ENCODE assay signal across 8 cellular contexts in the genomic region with DNA sequence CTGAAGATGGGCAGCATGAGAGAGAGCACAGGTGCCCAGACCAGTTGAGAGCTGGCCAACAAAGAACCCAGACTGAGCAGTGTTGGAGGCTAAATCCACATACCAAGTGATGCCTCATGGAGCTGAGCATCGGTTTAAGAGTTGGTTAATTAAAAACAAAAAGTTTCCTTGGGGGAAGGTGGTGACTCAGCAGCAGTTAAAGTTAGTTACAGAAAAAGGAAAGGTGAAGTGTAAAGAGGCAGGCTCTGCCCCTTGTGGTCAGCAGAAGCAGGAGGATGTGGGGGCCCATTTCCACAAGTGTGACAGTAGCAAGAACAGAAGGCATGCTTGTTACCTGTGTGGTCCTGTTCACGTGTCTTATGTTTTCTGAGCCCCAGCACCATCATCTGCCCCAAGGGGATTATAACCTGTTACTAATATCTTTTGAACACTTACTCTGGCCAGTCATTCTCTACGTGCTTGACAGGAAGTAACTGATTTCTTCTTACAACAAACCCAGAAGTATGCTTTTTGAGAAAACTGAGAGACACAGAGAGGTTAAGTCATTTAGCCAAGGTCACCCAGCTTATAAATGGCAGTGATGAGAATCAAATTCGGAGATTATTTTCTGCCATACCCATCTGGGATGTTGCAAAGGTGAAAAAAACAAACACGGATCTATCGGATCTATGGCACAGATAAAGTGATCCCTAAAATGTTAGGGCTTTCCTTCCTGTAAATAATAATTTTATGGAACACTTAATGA.
DNase-seq lines count a peak whose midpoint lies in the region; ATAC-seq and TF ChIP-seq lines count a peak whose summit lies in the region.

No MANE protein-coding gene starts in this region.

- H3K4me1 Mint-ChIP-seq in T-helper 1 cell treated with Interleukin-12 subunit alpha and Interleukin-12 subunit beta and Interleukin-4 antibody, amounts not matched to agents 30 μg/mL and 1 μg/mL, for 36 hours (ENCODE audit: low read depth) = peaks cover 8% of the 10 kb centered on the region
- H3K4me1 Mint-ChIP-seq in endothelial cell (ENCODE audit: unreplicated experiment) = peaks cover 4% of the 10 kb centered on the region

- DNase-seq in ACHN = peak; percentile 91
- DNase-seq in NCI-H2081 treated with DMSO at 0.1 percent for 48 hours (lab: John Stamatoyannopoulos, UW) = no peak
- no peak for DNase-seq in KBM-7
- no peak for DNase-seq in UCSD-AML1 (lab: John Stamatoyannopoulos, UW; ENCODE audit: unreplicated experiment)
- DNase-seq in endothelial cell (ENCODE audit: low spot score) = no peak

- no peaks in the 10 kb centered on the region for H3K9me3 Mint-ChIP-seq in T-helper 1 cell treated with Interleukin-12 subunit alpha and Interleukin-12 subunit beta and Interleukin-4 antibody, amounts not matched to agents 30 μg/mL and 1 μg/mL, for 36 hours
- H3K9me3 Mint-ChIP-seq in endothelial cell (ENCODE audit: unreplicated experiment) = no peaks in the 10 kb centered on the region

- peak; percentile 92 for ATAC-seq in GM18870 (IDR thresholded peaks at IDR 0.05; ENCODE audit: unreplicated experiment)
- peak; percentile 84 for ATAC-seq in HG02943 (IDR thresholded peaks at IDR 0.05; ENCODE audit: low read depth, unreplicated experiment)

- in situ Hi-C loops in ACHN (cut with HindIII; ENCODE audit: low pct_ligation_motif_present, low pct_unique_long_range_greater_than_20kb, low sequenced_read_pairs) = no loop called here
- in situ Hi-C loops in KBM-7 (cut with MboI; ENCODE audit: low pct_unique_long_range_greater_than_20kb, low sequenced_read_pairs) = no loop called here

- TF ChIP-seq CTCF in endothelial cell (IDR thresholded peaks at IDR 0.05; ENCODE audit: unreplicated experiment) = no peak

- no peak overlapping the region for H3K27ac Mint-ChIP-seq in T-helper 1 cell treated with Interleukin-12 subunit alpha and Interleukin-12 subunit beta and Interleukin-4 antibody, amounts not matched to agents 30 μg/mL and 1 μg/mL, for 36 hours
- H3K27ac Mint-ChIP-seq in endothelial cell (ENCODE audit: unreplicated experiment) = no peak overlapping the region

- H3K27me3 Mint-ChIP-seq in T-helper 1 cell treated with Interleukin-12 subunit alpha and Interleukin-12 subunit beta and Interleukin-4 antibody, amounts not matched to agents 30 μg/mL and 1 μg/mL, for 36 hours (ENCODE audit: low read depth) = peaks cover 6% of the 10 kb centered on the region
- H3K27me3 Mint-ChIP-seq in endothelial cell (ENCODE audit: unreplicated experiment) = no peaks in the 10 kb centered on the region

- H3K4me3 Mint-ChIP-seq in T-helper 1 cell treated with Interleukin-12 subunit alpha and Interleukin-12 subunit beta and Interleukin-4 antibody, amounts not matched to agents 30 μg/mL and 1 μg/mL, for 36 hours = peak overlapping the region; percentile 33
- no peak overlapping the region for H3K4me3 Mint-ChIP-seq in endothelial cell (ENCODE audit: unreplicated experiment)

- no peaks in the 10 kb centered on the region for H3K36me3 Mint-ChIP-seq in T-helper 1 cell treated with Interleukin-12 subunit alpha and Interleukin-12 subunit beta and Interleukin-4 antibody, amounts not matched to agents 30 μg/mL and 1 μg/mL, for 36 hours (ENCODE audit: low read depth)
- H3K36me3 Mint-ChIP-seq in endothelial cell (ENCODE audit: low read depth, unreplicated experiment) = no peaks in the 10 kb centered on the region
